In genomic region chr10:75402486-75403143, GRCh38 we compare ENCODE assay signal across 8 cellular contexts. TPM values are rescaled to one million over a fixed set of nuclear protein-coding genes. Genes with fewer than 3 reads are reported as not detected.
DNase-seq lines count a peak whose midpoint lies in the region; ATAC-seq and TF ChIP-seq lines count a peak whose summit lies in the region.

No MANE protein-coding gene starts in this region.

- in situ Hi-C loops in IMR-90 (cut with MboI; ENCODE audit: low sequenced_read_pairs) = loop anchor here (10.0 to 25.0 kb wide), 4 partner anchors 635 to 1585 kb away; no protein-coding TSS in a partner anchor

- TF ChIP-seq POLR2A in IMR-90 (IDR thresholded peaks at IDR 0.05; ENCODE audit: low read depth, low read length) (no peak), ovary (IDR thresholded peaks at IDR 0.05) (peak; percentile 51)

- H3K18ac ChIP-seq in IMR-90 (ENCODE audit: low read depth, low read length) = peak overlapping the region; percentile 88

- H3K14ac ChIP-seq in IMR-90 (replicated peaks; ENCODE audit: low read depth, low read length) = peak overlapping the region; percentile 79

- POLR2A ChIA-PET in IMR-90 (lab: Charles Lee; ENCODE audit: unreplicated experiment) = no interaction called here

- ATAC-seq in IMR-90 (ENCODE audit: low read depth) (peak; percentile 1), GM19035 (IDR thresholded peaks at IDR 0.05; ENCODE audit: unreplicated experiment) (no peak)

- H3K9me3 ChIP-seq in IMR-90 (ENCODE audit: control insufficient read depth, insufficient read depth, low read length) (no peaks in the 10 kb centered on the region), ovary (no peaks in the 10 kb centered on the region)

- H3K27ac ChIP-seq in IMR-90 (ENCODE audit: insufficient read depth, low read length) = peak overlapping the region; percentile 95
- H3K27ac ChIP-seq in ovary = peak overlapping the region; percentile 98

- H2BK15ac ChIP-seq in IMR-90 (ENCODE audit: low read depth, low read length) = peak overlapping the region; percentile 32; the same call in 1 of the 3 replicates

- intact Hi-C loops in IMR-90 (cut with micrococcal nuclease) (loop anchor here (1.0 to 10.0 kb wide), 6 partner anchors 506 to 1710 kb away; no protein-coding TSS in a partner anchor), ovary (cut with DNase I) (loop anchor here (2.0 to 10.0 kb wide), 10 partner anchors 252 to 1612 kb away; no protein-coding TSS in a partner anchor)

- TF ChIP-seq RAD21 in IMR-90 (IDR thresholded peaks at IDR 0.05; ENCODE audit: low read length) = no peak

- H3K4me1 ChIP-seq in IMR-90 (ENCODE audit: control insufficient read depth, insufficient read depth, low read length) (peaks cover 2% of the 10 kb centered on the region; the same call in 1 of the 2 replicates), ovary (ENCODE audit: insufficient read depth) (peaks cover 4% of the 10 kb centered on the region)

- H3K4me3 ChIP-seq in IMR-90 (ENCODE audit: insufficient read depth, low read depth, low read length) (peak overlapping the region; percentile 60), foreskin fibroblast (ENCODE audit: low read depth in 1 of 2, low read length in 2 of 2) (peak overlapping the region; percentile 98 to 100), ovary (peak overlapping the region; percentile 93)

- peak overlapping the region; percentile 18; the same call in 1 of the 2 replicates for H2AK5ac ChIP-seq in IMR-90 (ENCODE audit: low read depth, low read length)

- H3K4ac ChIP-seq in IMR-90 (ENCODE audit: low read depth, low read length) = peak overlapping the region; percentile 90

- H3K4me2 ChIP-seq in IMR-90 (ENCODE audit: low read depth, low read length) = peak overlapping the region; percentile 91

- peaks cover 21% of the 10 kb centered on the region; the same call in 1 of the 2 replicates for H3K36me3 ChIP-seq in IMR-90 (ENCODE audit: control insufficient read depth, insufficient read depth, low read length)
- H3K36me3 ChIP-seq in ovary = no peaks in the 10 kb centered on the region

- peak overlapping the region; percentile 87 for H4K5ac ChIP-seq in IMR-90 (ENCODE audit: low read depth, low read length)

- H3K27me3 ChIP-seq in IMR-90 (ENCODE audit: control insufficient read depth, insufficient read depth, low read length) (0 out of 2 replicates have a peak, but pooled peaks cover 3% of the 10 kb centered on the region), ovary (no peaks in the 10 kb centered on the region)

- dilution Hi-C loops in IMR-90 (cut with HindIII; ENCODE audit: low sequenced_read_pairs, unreplicated experiment) = no loop called here

- CTCF ChIA-PET in IMR-90 (lab: Yijun Ruan, JAX) = no interaction called here

- no peak for TF ChIP-seq CTCF in IMR-90 (conservative IDR thresholded peaks at IDR 0.05; ENCODE audit: low read depth, low read length)
- TF ChIP-seq CTCF in foreskin fibroblast (IDR thresholded peaks at IDR 0.05; ENCODE audit: low read depth, low read length) = no peak
- TF ChIP-seq CTCF in ovary (IDR thresholded peaks at IDR 0.05) = no peak

- 1% methylated on average over 19 of the region's 42 CpGs; no CpG with 5 or more reads in 1 of the 2 experiments for WGBS in IMR-90 (ENCODE audit: extremely low coverage in 2 of 2, insufficient read length in 1 of 2), 2 experiments
- WGBS in ovary, 3 donors = 0 to 1% (median 0%) methylated on average over 42 of the region's 42 CpGs

- no peak for TF ChIP-seq EP300 in ovary (IDR thresholded peaks at IDR 0.05)

- H2BK120ac ChIP-seq in IMR-90 (ENCODE audit: low read depth, low read length) = peak overlapping the region; percentile 79

- no TSS peak for BruUV-seq in IMR-90 (replicated peaks; lab: Mats Ljungman, UMichigan)

- DNase-seq in COLO668 (lab: John Stamatoyannopoulos, UW; ENCODE audit: unreplicated experiment) (peak; percentile 51), IMR-90 (no peak), UCSD-AML1 (lab: John Stamatoyannopoulos, UW; ENCODE audit: unreplicated experiment) (peak; percentile 79), foreskin fibroblast (no peak), ovary (peak; percentile 67 to 72 (median 70)), middle frontal gyrus (ENCODE audit: extremely low spot score, low spot score) (no peak), AML-193 (lab: John Stamatoyannopoulos, UW) (no peak)

- H2BK20ac ChIP-seq in IMR-90 (ENCODE audit: low read depth, low read length) = peak overlapping the region; percentile 32; the same call in 1 of the 2 replicates

- peak overlapping the region; percentile 85 for H4K91ac ChIP-seq in IMR-90 (ENCODE audit: insufficient read depth, low read depth, low read length)

- no peaks in the 10 kb centered on the region; a peak in 1 of 4 replicates for H3K79me1 ChIP-seq in IMR-90 (ENCODE audit: low read depth in 1 of 2, low read length in 2 of 2)

- H3K9ac ChIP-seq in IMR-90 (ENCODE audit: low read depth, low read length) = peak overlapping the region; percentile 81

- H3K23ac ChIP-seq in IMR-90 (ENCODE audit: low read depth, low read length) = peak overlapping the region; percentile 84

- no peaks in the 10 kb centered on the region for H3K9me1 ChIP-seq in IMR-90 (ENCODE audit: insufficient read depth, low read length)

- peak overlapping the region; percentile 48 for H3K56ac ChIP-seq in IMR-90 (ENCODE audit: extremely low read depth, insufficient read depth, low read length)

- H2AK9ac ChIP-seq in IMR-90 (replicated peaks; ENCODE audit: low read depth, low read length, poor library complexity) = peak overlapping the region; percentile 93

- H2BK5ac ChIP-seq in IMR-90 (ENCODE audit: low read depth, low read length, poor library complexity, severe bottlenecking) = peak overlapping the region; percentile 92

- peak overlapping the region; percentile 99 for H2AFZ ChIP-seq in IMR-90 (replicated peaks; ENCODE audit: low read length, poor library complexity)

- H4K20me1 ChIP-seq in IMR-90 (ENCODE audit: insufficient read depth, low read length) = peaks cover 16% of the 10 kb centered on the region; the same call in 1 of the 2 replicates

- H4K8ac ChIP-seq in IMR-90 (ENCODE audit: low read depth in 2 of 2, low read length in 2 of 2) = peak overlapping the region; percentile 51 to 93

TF ChIP-seq in IMR-90, 13 proteins besides CTCF, POLR2A, EP300 and RAD21:
- TF ChIP-seq FOS (IDR thresholded peaks at IDR 0.05; ENCODE audit: low read depth, low read length) (no peak), MAFK (IDR thresholded peaks at IDR 0.05; ENCODE audit: low read depth, low read length) (no peak), NFE2L2 (IDR thresholded peaks at IDR 0.05; ENCODE audit: low read depth, low read length) (no peak), CEBPB (IDR thresholded peaks at IDR 0.05; ENCODE audit: low read depth, low read length) (no peak), USF2 (IDR thresholded peaks at IDR 0.05; ENCODE audit: low read depth, low read length) (no peak), CHD1 (IDR thresholded peaks at IDR 0.05; ENCODE audit: low read depth, low read length) (no peak), MXI1 (IDR thresholded peaks at IDR 0.05; ENCODE audit: borderline replicate concordance, low read depth, low read length) (no peak), SMC3 (IDR thresholded peaks at IDR 0.05; ENCODE audit: low read depth, low read length) (no peak)
- TF ChIP-seq, protein P1, sequence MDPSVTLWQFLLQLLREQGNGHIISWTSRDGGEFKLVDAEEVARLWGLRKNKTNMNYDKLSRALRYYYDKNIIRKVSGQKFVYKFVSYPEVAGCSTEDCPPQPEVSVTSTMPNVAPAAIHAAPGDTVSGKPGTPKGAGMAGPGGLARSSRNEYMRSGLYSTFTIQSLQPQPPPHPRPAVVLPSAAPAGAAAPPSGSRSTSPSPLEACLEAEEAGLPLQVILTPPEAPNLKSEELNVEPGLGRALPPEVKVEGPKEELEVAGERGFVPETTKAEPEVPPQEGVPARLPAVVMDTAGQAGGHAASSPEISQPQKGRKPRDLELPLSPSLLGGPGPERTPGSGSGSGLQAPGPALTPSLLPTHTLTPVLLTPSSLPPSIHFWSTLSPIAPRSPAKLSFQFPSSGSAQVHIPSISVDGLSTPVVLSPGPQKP (IDR thresholded peaks at IDR 0.05; ENCODE audit: borderline replicate concordance, low read depth, low read length) = no peak

RNA-seq across cellular contexts. Expression of gene ZNF503, which starts 1.1 kb away (rescaled TPM):
- total RNA-seq in IMR-90 (2012; rRNA removed) = 0.36 and 0.83 TPM in 2 replicates
- 5.8 and 7.2 TPM in 2 replicates for polyA plus RNA-seq in IMR-90 (2012; rRNA removed)
- 9.6 and 16.1 TPM in 2 replicates for polyA plus RNA-seq in IMR-90 (2012; cell fraction: cytosol; rRNA removed)
- 7.7 and 20.9 TPM in 2 replicates for polyA plus RNA-seq in IMR-90 (2012; cell fraction: nucleus; rRNA removed; ENCODE audit: low replicate concordance)
- 100 to 1,000 TPM in 3 of 7 donors, 10 to 100 TPM in 4; 33.4 to 221 (median 82.2) TPM for total RNA-seq in ovary
- polyA plus RNA-seq in ovary = 10 to 100 TPM; 21.1 to 86.1 TPM

RNA-seq across cellular contexts. Expression of gene LRMDA, which starts 28.8 kb away (rescaled TPM):
- total RNA-seq in IMR-90 (2012; rRNA removed) (under 0.01 TPM in 1 of 2 replicates, not detected in the other), ovary (10 to 100 TPM; 14.8 to 30.7 (median 22.9) TPM)
- polyA plus RNA-seq in IMR-90 (2012; rRNA removed) (0.07 TPM in 1 of 2 replicates, not detected in the other), ovary (10 to 100 TPM; 20.6 to 25.9 TPM)
- polyA plus RNA-seq in IMR-90 (2012; cell fraction: cytosol; rRNA removed) = 0.01 TPM in 1 of 2 replicates, not detected in the other
- not detected in 2 replicates for polyA plus RNA-seq in IMR-90 (2012; cell fraction: nucleus; rRNA removed; ENCODE audit: low replicate concordance)

Comparison
In these comparisons a context has a peak if more than half of its experiments do, and no peak if none do; other contexts are left out.
1. DNase-seq: peak in COLO668 (single experiment), UCSD-AML1 (single experiment) and ovary (5 of 5); none in IMR-90 (single experiment), foreskin fibroblast (0 of 2), middle frontal gyrus (single experiment) and AML-193 (0 of 2).
2. RNA of gene ZNF503, which starts 1.1 kb away (total RNA-seq): 33.4 to 221 TPM in ovary; 0.36 to 0.83 TPM in IMR-90; every median in the first group is over 10 times any median in the second.
3. RNA of gene LRMDA, which starts 28.8 kb away (total RNA-seq): 14.8 to 30.7 TPM in ovary; under 0.01 TPM in IMR-90; every median in the first group is over 10 times any median in the second.
4. Peak in every context shown above with its lines, with median percentiles within 50 percentile points of each other: H3K4me3 ChIP-seq.